21 cellular contexts compared by ENCODE assay signal in genomic region chrX:149013081-149013480, GRCh38.
A peak's percentile ranks its signal among the peaks of the same experiment; 100 is the strongest.
DNase-seq lines count a peak whose midpoint lies in the region; TF ChIP-seq lines count a peak whose summit lies in the region.
"Had no signal": no experiment of that assay in that cellular context is flagged by ENCODE, and none has a peak within 500 bp of the region (broad histone marks: within the 10 kb centered on the region; RNA-seq: fewer than 3 reads in every experiment).

No MANE protein-coding gene starts in this region.

- H3K36me3 ChIP-seq in thyroid gland (no peaks in the 10 kb centered on the region), stomach (no peaks in the 10 kb centered on the region)
- H3K36me3 ChIP-seq: BE2C, BLaER1 had no signal

- POLR2A ChIA-PET in GM10248 (lab: Yijun Ruan, JAX), result no interaction called here

- 17 to 53% methylated on average over 2 of the region's 2 CpGs for WGBS in thyroid gland, 2 donors
- 83 to 100% (median 92%) methylated on average over 2 of the region's 2 CpGs for WGBS in stomach, 5 donors

- peaks cover 4 to 9% of the 10 kb centered on the region in 2 donors for H3K4me1 ChIP-seq in thyroid gland
- H3K4me1 ChIP-seq in stomach, result no peaks in the 10 kb centered on the region
- H3K4me1 ChIP-seq: BE2C, BLaER1 had no signal

- DNase-seq in G401 (ENCODE audit: low spot score), result peak; percentile 81
- DNase-seq in cerebellar nuclear complex (lab: John Stamatoyannopoulos, UW), result peak; percentile 2 to 9
- peak; percentile 69 to 70 for DNase-seq in thyroid gland
- DNase-seq in stomach, result no peak
- DNase-seq in GM10248 (ENCODE audit: extremely low spot score), result no peak
- DNase-seq: ACHN; BE2C; CD4-positive, alpha-beta memory T cell; CD4-positive, CD25-positive, alpha-beta regulatory T cell; CD8-positive, alpha-beta memory T cell; COR-L47; DMS 273 treated with DMSO at 0.1 percent for 48 hours; DMS153; DMS53; DMS79; DND-41; EL; GF-D8 had no signal

- TF ChIP-seq EP300 in stomach (IDR thresholded peaks at IDR 0.05), result no peak

- no peak overlapping the region for H3K27ac ChIP-seq in thyroid gland
- no peak overlapping the region for H3K27ac ChIP-seq in stomach
- H3K27ac ChIP-seq: 22Rv1, BLaER1 had no signal

- H3K4me3 ChIP-seq in thyroid gland (replicated peaks in 1 of 3) (no peak overlapping the region), stomach (no peak overlapping the region)
- H3K4me3 ChIP-seq: BLaER1, GM12878 had no signal

- no peaks in the 10 kb centered on the region for H3K27me3 ChIP-seq in thyroid gland
- H3K27me3 ChIP-seq in stomach, result no peaks in the 10 kb centered on the region
- H3K27me3 ChIP-seq: BE2C, BLaER1 had no signal

- TF ChIP-seq CTCF in thyroid gland (IDR thresholded peaks at IDR 0.05) (no peak), stomach (IDR thresholded peaks at IDR 0.05) (no peak), GM10248 (IDR thresholded peaks at IDR 0.05; ENCODE audit: control extremely low read depth, extremely low read depth, low read depth, missing control alignments) (no peak)

- H3K9me3 ChIP-seq in thyroid gland (no peaks in the 10 kb centered on the region), stomach (no peaks in the 10 kb centered on the region)
- H3K9me3 ChIP-seq: BE2C had no signal

- TF ChIP-seq POLR2A in thyroid gland (IDR thresholded peaks at IDR 0.05) (no peak), stomach (IDR thresholded peaks at IDR 0.05) (no peak)

- CTCF ChIA-PET in GM10248 (lab: Yijun Ruan, JAX), result no interaction called here

- in situ Hi-C loops in G401 (cut with HindIII; ENCODE audit: low sequenced_read_pairs), result no loop called here

- intact Hi-C loops in thyroid gland (cut with DNase I), result no loop called here
- intact Hi-C loops in stomach (cut with DNase I; ENCODE audit: low total_unique reads), result no loop called here

Comparison
In these comparisons a context has a peak if more than half of its experiments do, and no peak if none do; other contexts are left out.
1. DNase-seq: peak in G401 (single experiment), cerebellar nuclear complex (2 of 2) and thyroid gland (2 of 2); none in stomach (single experiment) and GM10248 (single experiment).